In genomic region chr3:99551520-99551919, GRCh38 we compare ENCODE assay signal across 17 cellular contexts.
DNase-seq lines count a peak whose midpoint lies in the region; ATAC-seq and TF ChIP-seq lines count a peak whose summit lies in the region.
"Had no signal": no experiment of that assay in that cellular context is flagged by ENCODE, and none has a peak within 500 bp of the region (broad histone marks: within the 10 kb centered on the region; RNA-seq: fewer than 3 reads in every experiment).

No MANE protein-coding gene starts in this region.

- no peak overlapping the region for H3K27ac ChIP-seq in AG04450 (ENCODE audit: low read depth, low read length)
- H3K27ac ChIP-seq: left lung, thoracic aorta had no signal

- H3K4me3 ChIP-seq in AG04450 (ENCODE audit: low read depth, low read length) (no peak overlapping the region), epithelial cell of proximal tubule (ENCODE audit: low read depth, low read length) (no peak overlapping the region)
- H3K4me3 ChIP-seq: left lung, thoracic aorta had no signal

- no peaks in the 10 kb centered on the region for H3K27me3 ChIP-seq in AG04450 (ENCODE audit: control insufficient read depth, insufficient read depth, low read length)
- H3K27me3 ChIP-seq: left lung had no signal

- CTCF ChIA-PET in AG04450 (lab: Charles Lee) = interaction anchor here (1.2 kb wide), 2 partner anchors 53 to 95 kb away, joined by 4 read pairs; no protein-coding TSS in a partner anchor

- no peak for DNase-seq in AG04450 (ENCODE audit: low read depth, low spot score)
- DNase-seq in ELR (ENCODE audit: low read depth) = peak; percentile 37
- peak; percentile 32 for DNase-seq in OCI-M1 (lab: John Stamatoyannopoulos, UW)
- no peak for DNase-seq in epithelial cell of proximal tubule (ENCODE audit: low read depth)
- no peak for DNase-seq in stimulated activated CD4-positive, alpha-beta T cell treated with anti-CD3 and anti-CD28 coated beads, Interleukin-4, amount 100 ng/mL, for 24 hours
- DNase-seq in DMS79 treated with DMSO at 0.1 percent for 48 hours (lab: John Stamatoyannopoulos, UW) = no peak
- DNase-seq: activated T-cell treated with anti-CD3 and anti-CD28 coated beads for 4 hours; C1 segment of cervical spinal cord; hippocampal formation; left lung; naive thymus-derived CD8-positive, alpha-beta T cell; NCI-H1092 treated with DMSO at 0.1 percent for 48 hours; stimulated activated CD4-positive, alpha-beta T cell treated with anti-CD3 and anti-CD28 coated beads, Interleukin-2, amount 100 ng/mL, for 24 hours had no signal

- no peaks in the 10 kb centered on the region for H3K9me3 ChIP-seq in AG04450 (ENCODE audit: control insufficient read depth, insufficient read depth, low read length)
- H3K9me3 ChIP-seq: thoracic aorta had no signal

- ATAC-seq in GM19395 (IDR thresholded peaks at IDR 0.05; ENCODE audit: unreplicated experiment) = no peak
- ATAC-seq in HG02678 (IDR thresholded peaks at IDR 0.05; ENCODE audit: unreplicated experiment) = no peak
- ATAC-seq: activated naive CD4-positive, alpha-beta T cell treated with anti-CD3 and anti-CD28 coated beads, Interleukin-2, amount 50 U/mL, for 72 hours; left lung; naive thymus-derived CD8-positive, alpha-beta T cell had no signal

- POLR2A ChIA-PET in AG04450 (lab: Yijun Ruan, JAX) = no interaction called here

- TF ChIP-seq CTCF in AG04450 (IDR thresholded peaks at IDR 0.05; ENCODE audit: low read depth, low read length) (peak; percentile 17; the same call in 1 of the 2 replicates), epithelial cell of proximal tubule (conservative IDR thresholded peaks at IDR 0.05; ENCODE audit: low read depth, low read length) (peak; percentile 55)

Comparison
In these comparisons a context has a peak if more than half of its experiments do, and no peak if none do; other contexts are left out.
1. DNase-seq: peak in ELR (single experiment) and OCI-M1 (single experiment); none in AG04450 (single experiment), epithelial cell of proximal tubule (single experiment), stimulated activated CD4-positive, alpha-beta T cell treated with anti-CD3 and anti-CD28 coated beads, Interleukin-4, amount 100 ng/mL, for 24 hours (single experiment) and DMS79 treated with DMSO at 0.1 percent for 48 hours (single experiment).